Comparison of ENCODE assay signal across 8 cellular contexts in the genomic region with DNA sequence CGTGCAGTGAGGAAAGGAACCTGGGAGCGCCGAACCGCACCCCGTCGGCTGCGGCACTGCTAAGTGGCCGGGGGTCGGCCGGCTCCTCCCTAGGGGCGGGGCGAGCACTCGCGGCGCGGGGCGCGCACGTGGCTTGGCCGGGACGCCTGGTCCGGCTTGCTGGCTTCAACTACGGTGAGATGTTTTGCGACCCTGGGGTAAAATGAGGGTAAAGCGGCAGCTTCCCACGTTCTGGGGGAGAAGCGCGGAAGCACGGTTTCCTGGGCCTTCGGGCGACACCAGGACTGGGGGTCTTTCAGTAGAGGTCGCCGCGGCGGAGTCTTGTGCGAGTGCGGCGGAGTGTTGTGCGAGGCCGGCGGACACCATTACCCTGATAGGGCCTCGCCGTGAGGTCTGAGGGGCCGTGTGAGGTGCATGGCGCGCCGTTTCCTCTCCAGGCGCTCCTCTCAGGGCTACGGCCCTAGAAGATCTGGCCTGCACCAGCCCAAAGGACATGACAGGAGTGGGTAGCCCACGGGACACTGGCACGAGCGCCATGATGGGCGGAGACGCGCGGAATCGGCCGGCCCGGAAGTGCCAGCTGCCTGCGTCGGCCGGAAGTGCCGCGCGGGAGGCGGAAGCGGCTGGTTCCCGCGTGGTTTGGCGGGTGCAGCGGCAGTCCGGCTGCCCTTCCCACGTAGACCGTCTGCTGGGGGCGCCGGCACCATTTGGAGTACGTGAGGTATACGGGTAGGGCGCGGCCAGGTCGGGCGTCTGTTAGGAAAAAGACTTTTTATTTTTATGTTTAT. TPM values are rescaled to one million over a fixed set of nuclear protein-coding genes. Genes with fewer than 3 reads are reported as not detected.
DNase-seq lines count a peak whose midpoint lies in the region; ATAC-seq, FAIRE-seq and TF ChIP-seq lines count a peak whose summit lies in the region.

A gene with protein sequence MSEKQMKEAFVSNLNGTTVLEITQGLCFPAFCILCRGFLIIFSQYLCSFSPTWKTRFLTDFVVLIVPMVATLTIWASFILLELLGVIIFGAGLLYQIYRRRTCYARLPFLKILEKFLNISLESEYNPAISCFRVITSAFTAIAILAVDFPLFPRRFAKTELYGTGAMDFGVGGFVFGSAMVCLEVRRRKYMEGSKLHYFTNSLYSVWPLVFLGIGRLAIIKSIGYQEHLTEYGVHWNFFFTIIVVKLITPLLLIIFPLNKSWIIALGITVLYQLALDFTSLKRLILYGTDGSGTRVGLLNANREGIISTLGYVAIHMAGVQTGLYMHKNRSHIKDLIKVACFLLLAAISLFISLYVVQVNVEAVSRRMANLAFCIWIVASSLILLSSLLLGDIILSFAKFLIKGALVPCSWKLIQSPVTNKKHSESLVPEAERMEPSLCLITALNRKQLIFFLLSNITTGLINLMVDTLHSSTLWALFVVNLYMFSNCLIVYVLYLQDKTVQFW (plus strand): TSS at position 107 of the 788 bp plus-strand sequence. CDS start 2,115 bp downstream, outside the sequence.

- no peaks in the 10 kb centered on the region for H3K27me3 Mint-ChIP-seq in T-helper 17 cell

- ATAC-seq in HG02870 (IDR thresholded peaks at IDR 0.05; ENCODE audit: unreplicated experiment) (peak; percentile 62), T-helper 17 cell (peak; percentile 82), left ventricle myocardium superior (peak; percentile 93)

- peak within 1 kb of the TSS; percentile 94 for H3K27ac Mint-ChIP-seq in T-helper 17 cell

- H3K4me3 Mint-ChIP-seq in T-helper 17 cell = peak within 1 kb of the TSS; percentile 98

- intact Hi-C loops in left ventricle myocardium superior (cut with micrococcal nuclease) = no loop called here

- peak; percentile 17 for TF ChIP-seq CTCF in GM13977 (IDR thresholded peaks at IDR 0.05; ENCODE audit: extremely low read depth, insufficient read depth, missing control alignments)

- DNase-seq in GM13977 (ENCODE audit: low spot score) = peak; percentile 92
- DNase-seq in NCI-H1694 treated with DMSO at 0.1 percent for 48 hours (lab: John Stamatoyannopoulos, UW) = peak; percentile 86
- DNase-seq in T-helper 17 cell = peak; percentile 70 to 76 (median 75)
- peak; percentile 66 for DNase-seq in amniotic stem cell (lab: John Stamatoyannopoulos, UW)
- peak; percentile 94 for DNase-seq in left ventricle myocardium superior
- peak; percentile 69 for DNase-seq in pulmonary artery endothelial cell (ENCODE audit: low read depth, low spot score)
- DNase-seq in urothelium cell line (ENCODE audit: low spot score) = peak; percentile 98

- H3K36me3 Mint-ChIP-seq in T-helper 17 cell (ENCODE audit: low read depth) = no peaks in the 10 kb centered on the region

- H3K9me3 ChIP-seq in T-helper 17 cell (ENCODE audit: control insufficient read depth, low read length, poor library complexity, severe bottlenecking) = no peaks in the 10 kb centered on the region

- in situ Hi-C loops in GM13977 (cut with MboI; ENCODE audit: low pct_unique_long_range_greater_than_20kb, low sequenced_read_pairs, unreplicated experiment) = no loop called here

- no peak for FAIRE-seq in urothelium cell line (lab: Jason Lieb, UNC)

- peaks cover 17% of the 10 kb centered on the region for H3K4me1 Mint-ChIP-seq in T-helper 17 cell

RNA-seq across cellular contexts. Expression of the gene that starts here (rescaled TPM):
- total RNA-seq in T-helper 17 cell (1 to 10 TPM; 3.7 to 7.5 TPM), left ventricle myocardium superior (3.5 TPM), pulmonary artery endothelial cell (12.1 and 12.7 TPM in 2 replicates)

Comparison
In these comparisons a context has a peak if more than half of its experiments do, and no peak if none do; other contexts are left out.
1. Peak in every context shown above with its lines: DNase-seq and ATAC-seq.